11 cellular contexts compared by ENCODE assay signal in the genomic region with DNA sequence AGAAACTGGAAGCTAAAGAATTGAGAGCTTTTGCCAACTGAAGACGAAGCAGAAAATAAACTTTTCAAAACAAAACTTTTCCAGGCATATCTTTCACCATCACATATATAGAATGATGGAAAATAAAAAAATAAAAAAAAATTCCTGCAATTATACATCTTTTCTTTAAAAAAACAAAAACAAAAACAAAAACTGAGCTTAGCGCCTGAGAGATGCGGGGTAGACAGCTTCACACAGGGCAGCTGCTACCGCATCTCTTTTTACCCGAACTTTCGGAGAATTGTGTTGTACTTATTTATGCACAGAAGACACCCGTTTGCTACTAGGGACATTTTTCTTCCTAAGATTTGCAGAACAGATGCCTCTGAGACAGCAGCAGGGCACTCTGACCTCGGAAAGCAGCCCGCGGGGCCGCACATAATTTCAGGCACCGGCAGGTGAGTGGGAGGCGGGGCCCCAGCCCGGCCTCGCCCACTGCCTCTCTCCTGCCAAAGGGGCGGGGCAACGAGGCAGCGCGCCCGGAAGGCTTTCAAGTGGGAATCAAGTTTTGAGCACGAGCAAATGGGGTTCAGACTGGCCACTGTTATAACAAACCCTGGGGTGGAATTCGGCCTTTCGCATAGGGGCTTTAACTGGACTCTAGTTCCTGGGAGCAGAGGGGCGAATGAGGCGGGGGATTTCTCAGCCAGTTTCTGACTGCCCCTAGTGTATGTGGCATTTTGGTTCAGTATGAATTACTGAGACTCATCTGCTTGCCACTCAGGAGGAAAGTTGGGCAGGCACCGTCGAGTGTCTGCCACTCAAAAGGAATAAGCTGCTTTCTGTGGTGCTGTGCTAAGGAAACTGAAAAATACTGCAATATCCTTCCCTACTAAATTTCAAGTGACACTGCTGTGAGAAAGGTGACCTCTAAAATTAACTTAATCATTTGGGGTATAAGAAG. TPM values are rescaled to one million over a fixed set of nuclear protein-coding genes. Genes with fewer than 3 reads are reported as not detected.
A peak's percentile ranks its signal among the peaks of the same experiment; 100 is the strongest.
DNase-seq lines count a peak whose midpoint lies in the region; ATAC-seq and TF ChIP-seq lines count a peak whose summit lies in the region.
"Had no signal": no experiment of that assay in that cellular context is flagged by ENCODE, and none has a peak within 500 bp of the region (broad histone marks: within the 10 kb centered on the region; RNA-seq: fewer than 3 reads in every experiment).

No MANE protein-coding gene starts in this region.

- no peak overlapping the region for H3K27ac Mint-ChIP-seq in endodermal cell
- H3K27ac Mint-ChIP-seq in activated CD4-positive, alpha-beta memory T cell treated with anti-CD3 and anti-CD28 coated beads, Interleukin-2, amount 10 ng/mL, durations not matched to agents 7 days and 5 days: no peak overlapping the region

- H3K4me1 ChIP-seq in endodermal cell (ENCODE audit: control insufficient read depth, insufficient read depth, low read length): no peaks in the 10 kb centered on the region
- no peaks in the 10 kb centered on the region for H3K4me1 ChIP-seq in lower lobe of right lung
- H3K4me1 ChIP-seq: Caco-2 had no signal

- no peaks in the 10 kb centered on the region for H3K9me3 Mint-ChIP-seq in endodermal cell
- H3K9me3 Mint-ChIP-seq in activated CD4-positive, alpha-beta memory T cell treated with anti-CD3 and anti-CD28 coated beads, Interleukin-2, amount 10 ng/mL, durations not matched to agents 7 days and 5 days: no peaks in the 10 kb centered on the region

- CTCF ChIA-PET in activated CD4-positive, alpha-beta memory T cell treated with anti-CD3 and anti-CD28 coated beads, Interleukin-2, amount 10 ng/mL, durations not matched to agents 7 days and 5 days (lab: Charles Lee): interaction anchor here (1.5 to 7.9 kb wide), 6 partner anchors 12 to 224 kb away, joined by 3 to 44 read pairs (median 28); a partner anchor contains a TSS

- peak overlapping the region; percentile 69 for H3K4me3 Mint-ChIP-seq in endodermal cell
- H3K4me3 Mint-ChIP-seq in activated CD4-positive, alpha-beta memory T cell treated with anti-CD3 and anti-CD28 coated beads, Interleukin-2, amount 10 ng/mL, durations not matched to agents 7 days and 5 days: no peak overlapping the region

- peaks cover 14% of the 10 kb centered on the region for H3K27me3 Mint-ChIP-seq in endodermal cell (ENCODE audit: insufficient read depth)
- no peaks in the 10 kb centered on the region for H3K27me3 Mint-ChIP-seq in activated CD4-positive, alpha-beta memory T cell treated with anti-CD3 and anti-CD28 coated beads, Interleukin-2, amount 10 ng/mL, durations not matched to agents 7 days and 5 days

- peaks cover 9% of the 10 kb centered on the region for H3K4me1 Mint-ChIP-seq in endodermal cell
- H3K4me1 Mint-ChIP-seq in activated CD4-positive, alpha-beta memory T cell treated with anti-CD3 and anti-CD28 coated beads, Interleukin-2, amount 10 ng/mL, durations not matched to agents 7 days and 5 days: peaks cover 37% of the 10 kb centered on the region

- H3K27me3 ChIP-seq in endodermal cell (ENCODE audit: control insufficient read depth, insufficient read depth, low read length, poor library complexity, severe bottlenecking): no peaks in the 10 kb centered on the region
- H3K27me3 ChIP-seq in lower lobe of right lung (ENCODE audit: low read depth): no peaks in the 10 kb centered on the region
- H3K27me3 ChIP-seq: sigmoid colon had no signal

- DNase-seq in DMS153 (lab: John Stamatoyannopoulos, UW) (peak; percentile 30), NCI-H2107 (lab: John Stamatoyannopoulos, UW) (peak; percentile 68), endodermal cell (peak; percentile 92), lower lobe of right lung (peak; percentile 71), SW 1271 (lab: John Stamatoyannopoulos, UW) (no peak), HuH-7 (ENCODE audit: low spot score) (no peak), T1000 (lab: John Stamatoyannopoulos, UW) (no peak)
- no peak for DNase-seq in activated CD4-positive, alpha-beta memory T cell treated with anti-CD3 and anti-CD28 coated beads, Interleukin-2, amount 10 ng/mL, durations not matched to agents 7 days and 5 days
- DNase-seq: Caco-2; sigmoid colon; stimulated activated naive CD4-positive, alpha-beta T cell had no signal

- H3K27ac ChIP-seq in endodermal cell (ENCODE audit: low read depth, low read length) (no peak overlapping the region), lower lobe of right lung (no peak overlapping the region)
- H3K27ac ChIP-seq: sigmoid colon had no signal

- peak overlapping the region; percentile 76 for H3K4me3 ChIP-seq in endodermal cell (ENCODE audit: low read length)
- H3K4me3 ChIP-seq in lower lobe of right lung: peak overlapping the region; percentile 37

- POLR2A ChIA-PET in activated CD4-positive, alpha-beta memory T cell treated with anti-CD3 and anti-CD28 coated beads, Interleukin-2, amount 10 ng/mL, durations not matched to agents 7 days and 5 days (lab: Charles Lee): interaction anchor here (1.4 to 1.6 kb wide), 2 partner anchors 19 to 80 kb away, joined by 3 to 5 read pairs; a partner anchor contains a TSS

- H3K9me3 ChIP-seq in endodermal cell (ENCODE audit: control insufficient read depth, low read length) (no peaks in the 10 kb centered on the region), lower lobe of right lung (no peaks in the 10 kb centered on the region)
- H3K9me3 ChIP-seq: Caco-2, sigmoid colon had no signal

- intact Hi-C loops in lower lobe of right lung (cut with DNase I): no loop called here

- TF ChIP-seq CTCF in endodermal cell (conservative IDR thresholded peaks at IDR 0.05) (no peak), lower lobe of right lung (IDR thresholded peaks at IDR 0.05) (no peak)

- WGBS in endodermal cell (ENCODE audit: insufficient coverage in 1 of 2, insufficient read length in 1 of 2), 2 experiments: 33% methylated on average over 17 to 26 of the region's 27 CpGs

- no peaks in the 10 kb centered on the region for H3K36me3 Mint-ChIP-seq in endodermal cell (ENCODE audit: low read depth)
- H3K36me3 Mint-ChIP-seq in activated CD4-positive, alpha-beta memory T cell treated with anti-CD3 and anti-CD28 coated beads, Interleukin-2, amount 10 ng/mL, durations not matched to agents 7 days and 5 days (ENCODE audit: low read depth): peaks cover 46% of the 10 kb centered on the region

- H3K9ac ChIP-seq in endodermal cell (ENCODE audit: extremely low read depth, low read length, poor library complexity, severe bottlenecking): peak overlapping the region; percentile 17

- ATAC-seq in lower lobe of right lung: peak; percentile 94

- H3K36me3 ChIP-seq in endodermal cell (ENCODE audit: control insufficient read depth, insufficient read depth, low read length): peaks cover 13% of the 10 kb centered on the region
- H3K36me3 ChIP-seq in lower lobe of right lung: no peaks in the 10 kb centered on the region

RNA-seq across cellular contexts. Expression of a gene that starts 18.5 kb away (rescaled TPM):
- total RNA-seq in endodermal cell (10 to 100 TPM; 35.9 to 38.2 TPM), lower lobe of right lung (22.8 TPM)
- 32.7 TPM for polyA plus RNA-seq in endodermal cell (2013, experiment 1 of 2)
- polyA plus RNA-seq in endodermal cell (2013, experiment 2 of 2): 33.2 TPM
- 10 to 100 TPM; 23.4 to 25.5 TPM for total RNA-seq in activated CD4-positive, alpha-beta memory T cell treated with anti-CD3 and anti-CD28 coated beads, Interleukin-2, amount 10 ng/mL, durations not matched to agents 7 days and 5 days

Comparison
In these comparisons a context has a peak if more than half of its experiments do, and no peak if none do; other contexts are left out.
1. DNase-seq: peak in DMS153 (single experiment), NCI-H2107 (single experiment), endodermal cell (single experiment) and lower lobe of right lung (single experiment); none in SW 1271 (0 of 2), HuH-7 (single experiment), T1000 (single experiment) and activated CD4-positive, alpha-beta memory T cell treated with anti-CD3 and anti-CD28 coated beads, Interleukin-2, amount 10 ng/mL, durations not matched to agents 7 days and 5 days (single experiment).